ENCODE assay signal across 22 cellular contexts in the genomic region with DNA sequence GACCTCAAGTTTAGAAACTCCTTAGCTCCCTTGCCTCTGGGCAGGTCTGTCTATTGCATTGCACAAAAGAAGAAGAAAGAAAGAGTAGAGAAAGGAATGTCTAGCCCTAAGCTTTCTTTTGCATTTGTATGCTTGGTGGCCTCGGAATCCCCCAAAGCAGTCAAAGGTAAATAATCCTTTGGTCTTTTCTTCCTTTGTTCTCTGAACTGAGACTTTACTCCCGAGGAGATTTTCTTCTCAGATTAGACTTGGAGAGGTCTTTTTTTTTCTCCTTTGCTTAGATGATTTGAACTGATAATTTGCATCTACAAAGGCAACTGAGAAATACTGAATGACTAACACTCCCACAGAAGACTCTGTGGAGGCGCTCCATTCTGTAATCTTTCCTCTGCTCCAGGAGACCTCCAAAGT.
DNase-seq lines count a peak whose midpoint lies in the region; ATAC-seq and TF ChIP-seq lines count a peak whose summit lies in the region.
"Had no signal": no experiment of that assay in that cellular context is flagged by ENCODE, and none has a peak within 500 bp of the region (broad histone marks: within the 10 kb centered on the region; RNA-seq: fewer than 3 reads in every experiment).

No MANE protein-coding gene starts in this region.

- no peaks in the 10 kb centered on the region for H4K20me1 ChIP-seq in DND-41 (ENCODE audit: insufficient read depth, low read length)

- TF ChIP-seq CTCF in DND-41 (IDR thresholded peaks at IDR 0.05; ENCODE audit: borderline replicate concordance, extremely low read depth, low read length, poor library complexity, severe bottlenecking): no peak
- no peak for TF ChIP-seq CTCF in endodermal cell (conservative IDR thresholded peaks at IDR 0.05)
- TF ChIP-seq CTCF in mesothelial cell of epicardium (IDR thresholded peaks at IDR 0.05; ENCODE audit: unreplicated experiment): no peak

- H3K4me3 ChIP-seq in DND-41 (ENCODE audit: low read depth in 1 of 2, low read length in 2 of 2): no peak overlapping the region
- H3K4me3 ChIP-seq in endodermal cell (ENCODE audit: low read length): peak overlapping the region; percentile 67
- H3K4me3 ChIP-seq: coronary artery, MG63, stomach, uterus had no signal

- no peaks in the 10 kb centered on the region for H3K36me3 ChIP-seq in DND-41 (ENCODE audit: insufficient read depth, low read length)
- no peaks in the 10 kb centered on the region for H3K36me3 ChIP-seq in KOPT-K1 (ENCODE audit: insufficient read depth, low read length)
- H3K36me3 ChIP-seq in endodermal cell (ENCODE audit: control insufficient read depth, insufficient read depth, low read length): no peaks in the 10 kb centered on the region
- H3K36me3 ChIP-seq: MG63, stomach, uterus had no signal

- H3K4me1 ChIP-seq in DND-41 (ENCODE audit: insufficient read depth, low read length) (0 out of 2 replicates have a peak, but pooled peaks cover 5% of the 10 kb centered on the region), endodermal cell (ENCODE audit: control insufficient read depth, insufficient read depth, low read length) (peaks cover 13% of the 10 kb centered on the region)
- H3K4me1 ChIP-seq: stomach, uterus had no signal

- ATAC-seq in DND-41 (ENCODE audit: insufficient read depth, low read depth) (peak; percentile 82), HG03280 (IDR thresholded peaks at IDR 0.05; ENCODE audit: unreplicated experiment) (no peak), HG02642 (IDR thresholded peaks at IDR 0.05; ENCODE audit: poor library complexity, unreplicated experiment) (no peak)
- ATAC-seq: naive thymus-derived CD8-positive, alpha-beta T cell had no signal

- H3K9ac ChIP-seq in DND-41 (ENCODE audit: low read depth, low read length) (no peak overlapping the region), endodermal cell (ENCODE audit: extremely low read depth, low read length, poor library complexity, severe bottlenecking) (peak overlapping the region; percentile 56)

- no peaks in the 10 kb centered on the region for H3K79me2 ChIP-seq in DND-41 (ENCODE audit: insufficient read depth, low read length)

- H3K36me3 Mint-ChIP-seq in endodermal cell (ENCODE audit: low read depth): peaks cover 26% of the 10 kb centered on the region
- H3K36me3 Mint-ChIP-seq in mesothelial cell of epicardium: peaks cover 11% of the 10 kb centered on the region

- H3K9me3 Mint-ChIP-seq in endodermal cell (peaks cover 67% of the 10 kb centered on the region), mesothelial cell of epicardium (peaks cover 21% of the 10 kb centered on the region)

- in situ Hi-C loops in KBM-7 (cut with MboI; ENCODE audit: low pct_unique_long_range_greater_than_20kb, low sequenced_read_pairs): no loop called here

- DNase-seq in DND-41 (peak; percentile 30), endodermal cell (peak; percentile 65), mesothelial cell of epicardium (ENCODE audit: low spot score in 2 of 2, unreplicated experiment in 2 of 2) (no peak), KBM-7 (no peak), NOMO-1 treated with DMSO at 0.1 percent for 48 hours (lab: John Stamatoyannopoulos, UW; ENCODE audit: unreplicated experiment) (no peak)
- DNase-seq: activated CD4-positive, CD25-positive, alpha-beta regulatory T cell; C1 segment of cervical spinal cord; GOT3; mammary epithelial cell; MG63; naive thymus-derived CD8-positive, alpha-beta T cell; NCI-H187 treated with DMSO at 0.1 percent for 48 hours; NCI-H510A treated with DMSO at 0.1 percent for 48 hours; SIG-M5; stomach; uterus had no signal

- H3K27ac Mint-ChIP-seq in endodermal cell: peak overlapping the region; percentile 96
- peak overlapping the region; percentile 68 for H3K27ac Mint-ChIP-seq in mesothelial cell of epicardium
- H3K27ac Mint-ChIP-seq: T-helper 2 cell treated with Interferon-gamma antibody and Interleukin-4, amounts not matched to agents 5 μg/mL and 100 μg/mL, for 36 hours had no signal

- no peaks in the 10 kb centered on the region for H3K27me3 Mint-ChIP-seq in endodermal cell (ENCODE audit: insufficient read depth)
- H3K27me3 Mint-ChIP-seq in mesothelial cell of epicardium (ENCODE audit: low read depth): no peaks in the 10 kb centered on the region

- WGBS in endodermal cell (ENCODE audit: insufficient coverage in 1 of 2, insufficient read length in 1 of 2), 2 experiments: 4 to 17% methylated on average over 2 to 3 of the region's 3 CpGs

- H3K4me3 Mint-ChIP-seq in endodermal cell (peak overlapping the region; percentile 9), mesothelial cell of epicardium (no peak overlapping the region)
- H3K4me3 Mint-ChIP-seq: naive thymus-derived CD8-positive, alpha-beta T cell; T-helper 2 cell treated with Interferon-gamma antibody and Interleukin-4, amounts not matched to agents 5 μg/mL and 100 μg/mL, for 36 hours had no signal

- no peak overlapping the region for H3K4me2 ChIP-seq in DND-41 (ENCODE audit: insufficient read depth, low read length)

- peaks cover 10% of the 10 kb centered on the region for H3K9me3 ChIP-seq in DND-41 (ENCODE audit: insufficient read depth, low read length, severe bottlenecking)
- peaks cover 14% of the 10 kb centered on the region for H3K9me3 ChIP-seq in KOPT-K1 (ENCODE audit: insufficient read depth, low read length, poor library complexity, severe bottlenecking)
- H3K9me3 ChIP-seq in endodermal cell (ENCODE audit: control insufficient read depth, low read length): peaks cover 63% of the 10 kb centered on the region
- H3K9me3 ChIP-seq: MG63, uterus had no signal

- H2AFZ ChIP-seq in DND-41 (ENCODE audit: low read depth, low read length): no peak overlapping the region

- H3K27me3 ChIP-seq in DND-41 (ENCODE audit: insufficient read depth, low read length, poor library complexity) (no peaks in the 10 kb centered on the region), endodermal cell (ENCODE audit: control insufficient read depth, insufficient read depth, low read length, poor library complexity, severe bottlenecking) (no peaks in the 10 kb centered on the region)
- H3K27me3 ChIP-seq: MG63, stomach, uterus had no signal

- H3K4me1 Mint-ChIP-seq in endodermal cell (peaks cover 34% of the 10 kb centered on the region), mesothelial cell of epicardium (peaks cover 37% of the 10 kb centered on the region)

- H3K27ac ChIP-seq in DND-41 (ENCODE audit: low read length) (no peak overlapping the region), KOPT-K1 (ENCODE audit: low read depth, low read length, poor library complexity, severe bottlenecking) (peak overlapping the region; percentile 10), endodermal cell (ENCODE audit: low read depth, low read length) (peak overlapping the region; percentile 93)
- H3K27ac ChIP-seq: coronary artery, epithelial cell of prostate, stomach, uterus had no signal

Comparison
In these comparisons a context has a peak if more than half of its experiments do, and no peak if none do; other contexts are left out.
1. DNase-seq: peak in DND-41 (single experiment) and endodermal cell (single experiment); none in mesothelial cell of epicardium (0 of 2), KBM-7 (single experiment) and NOMO-1 treated with DMSO at 0.1 percent for 48 hours (single experiment).